8 cellular contexts compared by ENCODE assay signal in genomic region chr21:32393677-32394001, GRCh38. TPM values are rescaled to one million over a fixed set of nuclear protein-coding genes. Genes with fewer than 3 reads are reported as not detected.
A peak's percentile ranks its signal among the peaks of the same experiment; 100 is the strongest.
DNase-seq lines count a peak whose midpoint lies in the region; TF ChIP-seq lines count a peak whose summit lies in the region.

No MANE protein-coding gene starts in this region.

- no peaks in the 10 kb centered on the region; the same call in 1 of the 2 replicates for H3K27me3 ChIP-seq in H7 (ENCODE audit: control insufficient read depth, insufficient read depth, low read length)
- H3K27me3 ChIP-seq in esophagus squamous epithelium, result peaks cover 0 to 9% (median 0%) of the 10 kb centered on the region in 4 donors
- H3K27me3 ChIP-seq in skeletal muscle tissue (ENCODE audit: control insufficient read depth in 3 of 3, insufficient read depth in 3 of 3, low read length in 3 of 3), result peaks cover 0 to 4% (median 3%) of the 10 kb centered on the region in 3 donors

- intact Hi-C loops in esophagus squamous epithelium (cut with DNase I), result no loop called here

- TF ChIP-seq POLR2A in esophagus squamous epithelium (IDR thresholded peaks at IDR 0.05), result no peak

- no peak for TF ChIP-seq CTCF in esophagus squamous epithelium (IDR thresholded peaks at IDR 0.05)

- 51 to 55% methylated on average over 7 to 8 of the region's 9 CpGs for WGBS in esophagus squamous epithelium, 2 donors

- peaks cover 3% of the 10 kb centered on the region; the same call in 1 of the 2 replicates for H3K36me3 ChIP-seq in H7 (replicated peaks; ENCODE audit: control insufficient read depth, insufficient read depth, low read length)
- peaks cover 0 to 15% (median 0%) of the 10 kb centered on the region in 3 donors for H3K36me3 ChIP-seq in esophagus squamous epithelium
- no peaks in the 10 kb centered on the region for H3K36me3 ChIP-seq in skeletal muscle tissue (ENCODE audit: control insufficient read depth in 3 of 3, insufficient read depth in 3 of 3, low read length in 3 of 3)

- DNase-seq in H7 (no peak), SIG-M5 treated with dmso at 0.1 percent for 504 hours (lab: John Stamatoyannopoulos, UW; ENCODE audit: unreplicated experiment) (peak; percentile 86), esophagus squamous epithelium (lab: John Stamatoyannopoulos, UW) (no peak), HUDEP-2 (lab: John Stamatoyannopoulos, UW; ENCODE audit: unreplicated experiment in 76 of 76) (no peak), hypothalamus (lab: John Stamatoyannopoulos, UW) (no peak), SK-N-DZ (ENCODE audit: low spot score) (no peak), NCI-H2171 (lab: John Stamatoyannopoulos, UW) (no peak)

- peaks cover 16 to 41% (median 20%) of the 10 kb centered on the region in 3 donors for H3K4me1 ChIP-seq in esophagus squamous epithelium
- H3K4me1 ChIP-seq in skeletal muscle tissue (ENCODE audit: control insufficient read depth in 3 of 3, insufficient read depth in 3 of 3, low read length in 3 of 3), result peaks cover 17 to 25% (median 19%) of the 10 kb centered on the region in 3 donors

- no peaks in the 10 kb centered on the region for H3K9me3 ChIP-seq in esophagus squamous epithelium
- H3K9me3 ChIP-seq in skeletal muscle tissue (ENCODE audit: control insufficient read depth in 3 of 3, low read length in 3 of 3), result no peaks in the 10 kb centered on the region

- peak overlapping the region; percentile 89 to 95 (median 94) for H3K27ac ChIP-seq in esophagus squamous epithelium
- peak overlapping the region; percentile 88 for H3K27ac ChIP-seq in skeletal muscle tissue (ENCODE audit: low read depth, low read length)

- H3K9ac ChIP-seq in skeletal muscle tissue (ENCODE audit: low read depth in 1 of 3, low read length in 3 of 3), result peak overlapping the region; percentile 78 to 90 (median 88)

- H3K4me3 ChIP-seq in H7 (ENCODE audit: insufficient read depth, low read depth, low read length), result peak overlapping the region; percentile 95; the same call in 1 of the 2 replicates
- peak overlapping the region; percentile 81 to 92 (median 92) for H3K4me3 ChIP-seq in esophagus squamous epithelium
- H3K4me3 ChIP-seq in skeletal muscle tissue (ENCODE audit: low read length in 3 of 3), result peak overlapping the region; percentile 90 to 95 (median 91)

RNA-seq across cellular contexts. Expression of gene URB1, which starts 0.8 kb away (rescaled TPM):
- 23.3 and 24.2 TPM in 2 replicates for total RNA-seq in H7 (2014; rRNA removed; shearing (Covaris generic))
- total RNA-seq in esophagus squamous epithelium (10 to 100 TPM; 11.1 to 24.8 (median 17.9) TPM), skeletal muscle tissue (21.4 TPM)
- 8.7 and 9.2 TPM in 2 replicates for polyA plus RNA-seq in SK-N-DZ (2014; cell fraction: cytosol; rRNA removed)
- 11.7 and 13.9 TPM in 2 replicates for polyA plus RNA-seq in SK-N-DZ (2014; cell fraction: nucleus; rRNA removed)

RNA-seq across cellular contexts. Expression of gene EVA1C, which starts 18.9 kb away (rescaled TPM):
- total RNA-seq in H7 (2014; rRNA removed; shearing (Covaris generic)), result 3.3 and 4.5 TPM in 2 replicates
- total RNA-seq in esophagus squamous epithelium (10 to 100 TPM; 12.7 to 39.9 (median 24.4) TPM), skeletal muscle tissue (0.52 TPM)
- not detected in 2 replicates for polyA plus RNA-seq in SK-N-DZ (2014; cell fraction: cytosol; rRNA removed)
- polyA plus RNA-seq in SK-N-DZ (2014; cell fraction: nucleus; rRNA removed), result not detected in 2 replicates
